10 cellular contexts compared by ENCODE assay signal in the genomic region with DNA sequence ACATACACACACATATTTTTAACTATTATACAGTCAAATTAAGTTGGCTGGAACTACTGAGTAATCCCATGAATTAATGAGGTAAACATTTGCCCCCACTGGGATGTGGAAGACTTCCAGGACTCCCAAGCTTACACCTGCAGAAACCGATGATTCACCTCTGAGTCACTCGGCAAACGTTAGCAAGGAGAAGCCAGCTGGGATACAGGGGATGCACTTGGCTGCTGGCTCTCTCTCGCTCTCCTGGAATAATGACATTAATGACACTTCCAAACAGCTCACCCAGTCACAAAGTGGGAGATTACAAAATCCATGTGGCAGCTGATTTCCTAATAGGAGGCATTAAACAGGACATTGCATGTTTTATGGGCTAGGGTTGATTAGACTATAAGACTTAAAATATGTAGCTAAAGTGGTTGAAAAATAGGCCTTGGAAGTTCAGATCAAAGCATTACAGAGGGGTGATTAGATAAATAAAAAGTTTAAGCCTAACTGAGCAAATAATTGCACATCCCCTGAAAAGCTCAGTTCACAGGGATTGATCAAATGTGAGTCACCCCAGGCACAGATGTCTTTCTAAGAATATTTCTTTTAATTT.
DNase-seq lines count a peak whose midpoint lies in the region; ATAC-seq and TF ChIP-seq lines count a peak whose summit lies in the region.
"Had no signal": no experiment of that assay in that cellular context is flagged by ENCODE, and none has a peak within 500 bp of the region (broad histone marks: within the 10 kb centered on the region; RNA-seq: fewer than 3 reads in every experiment).

No MANE protein-coding gene starts in this region.

- H3K9ac ChIP-seq in SK-N-SH = no peak overlapping the region

- no peak overlapping the region for H3K27ac ChIP-seq in SK-N-SH (ENCODE audit: low read depth in 2 of 2, low read length in 1 of 2)

- CTCF ChIA-PET in SK-N-SH (lab: Yijun Ruan, JAX) = interaction anchor here (0.7 to 1.5 kb wide), 3 partner anchors 505 to 1320 kb away, joined by 3 to 5 read pairs (median 3); no protein-coding TSS in a partner anchor
- CTCF ChIA-PET in activated CD8-positive, alpha-beta T cell treated with anti-CD3 and anti-CD28 coated beads, Interleukin-2, amount 10 ng/mL, durations not matched to agents 7 days and 5 days (lab: Charles Lee) = no interaction called here

- WGBS in SK-N-SH (ENCODE audit: low lambda C conversion rate) = 12% methylated on average over 3 of the region's 4 CpGs

- POLR2A ChIA-PET in SK-N-SH (lab: Yijun Ruan, JAX) = no interaction called here
- POLR2A ChIA-PET in activated CD8-positive, alpha-beta T cell treated with anti-CD3 and anti-CD28 coated beads, Interleukin-2, amount 10 ng/mL, durations not matched to agents 7 days and 5 days (lab: Charles Lee) = no interaction called here

- no peaks in the 10 kb centered on the region for H3K79me2 ChIP-seq in SK-N-SH (ENCODE audit: insufficient read depth)

- no peaks in the 10 kb centered on the region for H3K9me3 ChIP-seq in BE2C
- no peaks in the 10 kb centered on the region for H3K9me3 ChIP-seq in SK-N-SH

- H3K36me3 Mint-ChIP-seq in immature natural killer cell = no peaks in the 10 kb centered on the region
- H3K36me3 Mint-ChIP-seq in activated CD8-positive, alpha-beta T cell treated with anti-CD3 and anti-CD28 coated beads, Interleukin-2, amount 10 ng/mL, durations not matched to agents 7 days and 5 days (ENCODE audit: low read depth) = no peaks in the 10 kb centered on the region
- H3K36me3 Mint-ChIP-seq: CD14-positive monocyte had no signal

- no peak overlapping the region for H3K4me3 Mint-ChIP-seq in immature natural killer cell
- no peak overlapping the region for H3K4me3 Mint-ChIP-seq in activated CD8-positive, alpha-beta T cell treated with anti-CD3 and anti-CD28 coated beads, Interleukin-2, amount 10 ng/mL, durations not matched to agents 7 days and 5 days
- H3K4me3 Mint-ChIP-seq: CD14-positive monocyte had no signal

- no peaks in the 10 kb centered on the region for H3K36me3 ChIP-seq in BE2C
- H3K36me3 ChIP-seq in SK-N-SH (replicated peaks in 1 of 2; ENCODE audit: control insufficient read depth in 1 of 2, insufficient read depth in 2 of 2, low read length in 1 of 2) = no peaks in the 10 kb centered on the region

- H3K9me2 ChIP-seq in SK-N-SH = no peaks in the 10 kb centered on the region

- DNase-seq in BE2C (peak; percentile 53), NCI-H128 (lab: John Stamatoyannopoulos, UW; ENCODE audit: unreplicated experiment) (peak; percentile 43), SK-N-SH (peak; percentile 6), iris pigment epithelial cell (ENCODE audit: low read depth) (peak; percentile 70), immature natural killer cell (no peak), retina (no peak)
- DNase-seq in activated CD8-positive, alpha-beta memory T cell treated with anti-CD3 and anti-CD28 coated beads, Interleukin-2, amount 50 U/mL, for 48 hours = no peak
- DNase-seq in activated CD8-positive, alpha-beta T cell treated with anti-CD3 and anti-CD28 coated beads, Interleukin-2, amount 10 ng/mL, durations not matched to agents 7 days and 5 days = no peak
- DNase-seq: activated CD4-positive, alpha-beta T cell treated with anti-CD3 and anti-CD28 coated beads, Interleukin-2, amount 50 U/mL, for 1 hour had no signal

- no peak overlapping the region for H3K27ac Mint-ChIP-seq in immature natural killer cell
- H3K27ac Mint-ChIP-seq in activated CD8-positive, alpha-beta T cell treated with anti-CD3 and anti-CD28 coated beads, Interleukin-2, amount 10 ng/mL, durations not matched to agents 7 days and 5 days = no peak overlapping the region
- H3K27ac Mint-ChIP-seq: CD14-positive monocyte had no signal

- peaks cover 20% of the 10 kb centered on the region for H3K4me1 ChIP-seq in BE2C
- peaks cover 8 to 10% of the 10 kb centered on the region in 2 experiments; a peak in 3 of 4 replicates for H3K4me1 ChIP-seq in SK-N-SH (ENCODE audit: control insufficient read depth in 1 of 2, insufficient read depth in 2 of 2, low read depth in 1 of 2, low read length in 1 of 2)

- no peak for TF ChIP-seq RAD21 in SK-N-SH (IDR thresholded peaks at IDR 0.05; ENCODE audit: low read length)

- TF ChIP-seq CTCF in BE2C (IDR thresholded peaks at IDR 0.05; ENCODE audit: low read depth, low read length) = no peak
- TF ChIP-seq CTCF in SK-N-SH (IDR thresholded peaks at IDR 0.05) = no peak

- H3K9me3 Mint-ChIP-seq in immature natural killer cell = peaks cover 0 to 8% (median 0%) of the 10 kb centered on the region in 6 donors
- no peaks in the 10 kb centered on the region for H3K9me3 Mint-ChIP-seq in activated CD8-positive, alpha-beta T cell treated with anti-CD3 and anti-CD28 coated beads, Interleukin-2, amount 10 ng/mL, durations not matched to agents 7 days and 5 days (ENCODE audit: insufficient read depth)

- H3K27me3 ChIP-seq in BE2C (peaks cover 3% of the 10 kb centered on the region; the same call in 1 of the 2 replicates), SK-N-SH (ENCODE audit: insufficient read depth) (no peaks in the 10 kb centered on the region; the same call in 1 of the 2 replicates)

- no peaks in the 10 kb centered on the region for H4K20me1 ChIP-seq in SK-N-SH (ENCODE audit: insufficient read depth)

- no peak overlapping the region for H2AFZ ChIP-seq in SK-N-SH (ENCODE audit: low read depth)

- H3K27me3 Mint-ChIP-seq in immature natural killer cell (ENCODE audit: low read depth in 3 of 3) = peaks cover 0 to 4% (median 0%) of the 10 kb centered on the region in 3 donors
- H3K27me3 Mint-ChIP-seq in activated CD8-positive, alpha-beta T cell treated with anti-CD3 and anti-CD28 coated beads, Interleukin-2, amount 10 ng/mL, durations not matched to agents 7 days and 5 days (ENCODE audit: low read depth) = no peaks in the 10 kb centered on the region

- H3K4me3 ChIP-seq in BE2C (ENCODE audit: low read depth, low read length) (no peak overlapping the region), SK-N-SH (ENCODE audit: low read depth in 2 of 2, low read length in 1 of 2) (no peak overlapping the region)

- H3K4me2 ChIP-seq in SK-N-SH = no peak overlapping the region

- no peak for ATAC-seq in activated CD8-positive, alpha-beta T cell treated with anti-CD3 and anti-CD28 coated beads, Interleukin-2, amount 10 ng/mL, durations not matched to agents 7 days and 5 days

- no peaks in the 10 kb centered on the region for H3K4me1 Mint-ChIP-seq in immature natural killer cell
- no peaks in the 10 kb centered on the region for H3K4me1 Mint-ChIP-seq in activated CD8-positive, alpha-beta T cell treated with anti-CD3 and anti-CD28 coated beads, Interleukin-2, amount 10 ng/mL, durations not matched to agents 7 days and 5 days (ENCODE audit: low read depth)
- H3K4me1 Mint-ChIP-seq: CD14-positive monocyte had no signal

- H3F3A ChIP-seq in SK-N-SH (replicated peaks; ENCODE audit: insufficient read depth) = peaks cover 6% of the 10 kb centered on the region

- TF ChIP-seq EP300 in SK-N-SH (IDR thresholded peaks at IDR 0.05; ENCODE audit: borderline replicate concordance in 1 of 2, low read depth in 1 of 2, low read length in 1 of 2) = peak; percentile 25 to 70; a peak in 3 of 4 replicates

TF ChIP-seq in SK-N-SH, 30 proteins besides CTCF, POLR2A, EP300 and RAD21 (continues in another document):
- no peak for TF ChIP-seq RXRA (IDR thresholded peaks at IDR 0.05; ENCODE audit: borderline replicate concordance, low read depth)
- TF ChIP-seq GABPA (IDR thresholded peaks at IDR 0.05; ENCODE audit: low read depth) = no peak
- peak; percentile 79 for TF ChIP-seq JUND (IDR thresholded peaks at IDR 0.05)
- TF ChIP-seq NRF1 (IDR thresholded peaks at IDR 0.05; ENCODE audit: low read depth, low read length) = no peak
- TF ChIP-seq MXI1 (IDR thresholded peaks at IDR 0.05; ENCODE audit: low read depth, low read length) = no peak
- TF ChIP-seq FOXM1 (IDR thresholded peaks at IDR 0.05; ENCODE audit: low read depth) = no peak
- TF ChIP-seq, protein P1, sequence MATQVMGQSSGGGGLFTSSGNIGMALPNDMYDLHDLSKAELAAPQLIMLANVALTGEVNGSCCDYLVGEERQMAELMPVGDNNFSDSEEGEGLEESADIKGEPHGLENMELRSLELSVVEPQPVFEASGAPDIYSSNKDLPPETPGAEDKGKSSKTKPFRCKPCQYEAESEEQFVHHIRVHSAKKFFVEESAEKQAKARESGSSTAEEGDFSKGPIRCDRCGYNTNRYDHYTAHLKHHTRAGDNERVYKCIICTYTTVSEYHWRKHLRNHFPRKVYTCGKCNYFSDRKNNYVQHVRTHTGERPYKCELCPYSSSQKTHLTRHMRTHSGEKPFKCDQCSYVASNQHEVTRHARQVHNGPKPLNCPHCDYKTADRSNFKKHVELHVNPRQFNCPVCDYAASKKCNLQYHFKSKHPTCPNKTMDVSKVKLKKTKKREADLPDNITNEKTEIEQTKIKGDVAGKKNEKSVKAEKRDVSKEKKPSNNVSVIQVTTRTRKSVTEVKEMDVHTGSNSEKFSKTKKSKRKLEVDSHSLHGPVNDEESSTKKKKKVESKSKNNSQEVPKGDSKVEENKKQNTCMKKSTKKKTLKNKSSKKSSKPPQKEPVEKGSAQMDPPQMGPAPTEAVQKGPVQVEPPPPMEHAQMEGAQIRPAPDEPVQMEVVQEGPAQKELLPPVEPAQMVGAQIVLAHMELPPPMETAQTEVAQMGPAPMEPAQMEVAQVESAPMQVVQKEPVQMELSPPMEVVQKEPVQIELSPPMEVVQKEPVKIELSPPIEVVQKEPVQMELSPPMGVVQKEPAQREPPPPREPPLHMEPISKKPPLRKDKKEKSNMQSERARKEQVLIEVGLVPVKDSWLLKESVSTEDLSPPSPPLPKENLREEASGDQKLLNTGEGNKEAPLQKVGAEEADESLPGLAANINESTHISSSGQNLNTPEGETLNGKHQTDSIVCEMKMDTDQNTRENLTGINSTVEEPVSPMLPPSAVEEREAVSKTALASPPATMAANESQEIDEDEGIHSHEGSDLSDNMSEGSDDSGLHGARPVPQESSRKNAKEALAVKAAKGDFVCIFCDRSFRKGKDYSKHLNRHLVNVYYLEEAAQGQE (IDR thresholded peaks at IDR 0.05; ENCODE audit: low read depth, low read length) = no peak
- no peak for TF ChIP-seq ELF1 (IDR thresholded peaks at IDR 0.05)
- TF ChIP-seq, protein P2, sequence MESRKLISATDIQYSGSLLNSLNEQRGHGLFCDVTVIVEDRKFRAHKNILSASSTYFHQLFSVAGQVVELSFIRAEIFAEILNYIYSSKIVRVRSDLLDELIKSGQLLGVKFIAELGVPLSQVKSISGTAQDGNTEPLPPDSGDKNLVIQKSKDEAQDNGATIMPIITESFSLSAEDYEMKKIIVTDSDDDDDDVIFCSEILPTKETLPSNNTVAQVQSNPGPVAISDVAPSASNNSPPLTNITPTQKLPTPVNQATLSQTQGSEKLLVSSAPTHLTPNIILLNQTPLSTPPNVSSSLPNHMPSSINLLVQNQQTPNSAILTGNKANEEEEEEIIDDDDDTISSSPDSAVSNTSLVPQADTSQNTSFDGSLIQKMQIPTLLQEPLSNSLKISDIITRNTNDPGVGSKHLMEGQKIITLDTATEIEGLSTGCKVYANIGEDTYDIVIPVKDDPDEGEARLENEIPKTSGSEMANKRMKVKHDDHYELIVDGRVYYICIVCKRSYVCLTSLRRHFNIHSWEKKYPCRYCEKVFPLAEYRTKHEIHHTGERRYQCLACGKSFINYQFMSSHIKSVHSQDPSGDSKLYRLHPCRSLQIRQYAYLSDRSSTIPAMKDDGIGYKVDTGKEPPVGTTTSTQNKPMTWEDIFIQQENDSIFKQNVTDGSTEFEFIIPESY (IDR thresholded peaks at IDR 0.05; ENCODE audit: borderline replicate concordance, low read depth) = no peak

Comparison
In these comparisons a context has a peak if more than half of its experiments do, and no peak if none do; other contexts are left out.
1. DNase-seq: peak in BE2C (single experiment), NCI-H128 (single experiment), SK-N-SH (single experiment) and iris pigment epithelial cell (single experiment); none in immature natural killer cell (0 of 3), activated CD8-positive, alpha-beta memory T cell treated with anti-CD3 and anti-CD28 coated beads, Interleukin-2, amount 50 U/mL, for 48 hours (single experiment), retina (single experiment) and activated CD8-positive, alpha-beta T cell treated with anti-CD3 and anti-CD28 coated beads, Interleukin-2, amount 10 ng/mL, durations not matched to agents 7 days and 5 days (single experiment).